Comparison of ENCODE assay signal across 9 cellular contexts in genomic region chr2:130155956-130156623, GRCh38. TPM values are rescaled to one million over a fixed set of nuclear protein-coding genes. Genes with fewer than 3 reads are reported as not detected.
DNase-seq lines count a peak whose midpoint lies in the region; ATAC-seq and TF ChIP-seq lines count a peak whose summit lies in the region.
"Not testable (repeated sequence)": the region's sequence is repeated elsewhere in the genome, so short reads cannot be mapped to it uniquely, and the experiment has no call there.
"Had no signal": no experiment of that assay in that cellular context is flagged by ENCODE, and none has a peak within 500 bp of the region (broad histone marks: within the 10 kb centered on the region; RNA-seq: fewer than 3 reads in every experiment).

No MANE protein-coding gene starts in this region.

- H4K91ac ChIP-seq in neuronal stem cell (ENCODE audit: low read depth, low read length, poor library complexity): not testable (repeated sequence)

- not testable (repeated sequence) for H3K9me3 ChIP-seq in T-helper 17 cell (ENCODE audit: control insufficient read depth, low read length, poor library complexity, severe bottlenecking); right cardiac atrium (ENCODE audit: control insufficient read depth, low read length); neuronal stem cell (replicated peaks in 1 of 2; ENCODE audit: control insufficient read depth in 2 of 2, insufficient read depth in 1 of 2, low read depth in 1 of 2, low read length in 2 of 2)

- in situ Hi-C loops in KBM-7 (cut with MboI; ENCODE audit: low pct_unique_long_range_greater_than_20kb, low sequenced_read_pairs): loop anchor here (25.0 kb wide), 1 partner anchor 181 kb away; the partner anchor contains the start of gene IMP4

- not testable (repeated sequence) for H3K27me3 ChIP-seq in right cardiac atrium (ENCODE audit: control insufficient read depth, insufficient read depth); neuronal stem cell (ENCODE audit: control insufficient read depth in 3 of 3, insufficient read depth in 3 of 3, low read depth in 1 of 3, low read length in 3 of 3)

- DNase-seq in ELR (ENCODE audit: low read depth) (peak; percentile 60), KBM-7 (peak; percentile 38), NCI-H446 treated with DMSO at 0.1 percent for 48 hours (lab: John Stamatoyannopoulos, UW) (peak; percentile 6), choroid plexus epithelial cell (ENCODE audit: low read depth) (peak; percentile 71), right cardiac atrium (peak; percentile 41 to 85 (median 81)), neuronal stem cell (ENCODE audit: low spot score) (peak; percentile 21)
- DNase-seq in T-helper 17 cell: not testable (repeated sequence)

- H3K14ac ChIP-seq in neuronal stem cell (ENCODE audit: low read length): not testable (repeated sequence)

- H3K36me3 ChIP-seq in neuronal stem cell (replicated peaks in 1 of 2; ENCODE audit: control insufficient read depth in 2 of 2, insufficient read depth in 2 of 2, low read length in 2 of 2): peaks cover 12 to 70% of the 10 kb centered on the region in 2 donors

- intact Hi-C loops in right cardiac atrium (cut with DNase I): loop anchor here in 2 of 4 donors (5.0 kb wide), 1 partner anchor 176 kb away; no protein-coding TSS in a partner anchor

- not testable (repeated sequence) for H4K8ac ChIP-seq in neuronal stem cell (ENCODE audit: low read depth, low read length)

- H3K9ac ChIP-seq in neuronal stem cell (ENCODE audit: low read depth, low read length, poor library complexity): not testable (repeated sequence)

- H2BK120ac ChIP-seq in neuronal stem cell (ENCODE audit: low read depth, low read length): not testable (repeated sequence)

- H3K4me1 Mint-ChIP-seq in T-helper 17 cell: not testable (repeated sequence)

- H2BK15ac ChIP-seq in neuronal stem cell (ENCODE audit: low read length): not testable (repeated sequence)

- not testable (repeated sequence) for H3K36me3 Mint-ChIP-seq in T-helper 17 cell (ENCODE audit: low read depth)

- H3K4me2 ChIP-seq in neuronal stem cell (ENCODE audit: insufficient read depth, low read length, poor library complexity, severe bottlenecking): not testable (repeated sequence)

- H3K18ac ChIP-seq in neuronal stem cell (ENCODE audit: low read length): not testable (repeated sequence)

- not testable (repeated sequence) for H2AK5ac ChIP-seq in neuronal stem cell (ENCODE audit: low read depth, low read length)

- 51% methylated on average over 16 of the region's 16 CpGs for WGBS in right cardiac atrium
- no CpG with 5 or more reads among the region's 16 CpGs for WGBS in neuronal stem cell (ENCODE audit: extremely low coverage in 2 of 2, insufficient read length in 2 of 2, insufficient replicate concordance in 1 of 2), 2 donors

- H3K79me1 ChIP-seq in neuronal stem cell (ENCODE audit: low read depth, low read length): not testable (repeated sequence)

- H3K4me1 ChIP-seq in right cardiac atrium (ENCODE audit: control insufficient read depth, insufficient read depth, low read length); neuronal stem cell (ENCODE audit: control insufficient read depth in 2 of 2, insufficient read depth in 1 of 2, low read depth in 1 of 2, low read length in 2 of 2): not testable (repeated sequence)

- not testable (repeated sequence) for H2AFZ ChIP-seq in neuronal stem cell (ENCODE audit: low read length)

- peak; percentile 61 for TF ChIP-seq CTCF in 22Rv1 (IDR thresholded peaks at IDR 0.05)
- peak; percentile 68 for TF ChIP-seq CTCF in choroid plexus epithelial cell (conservative IDR thresholded peaks at IDR 0.05; ENCODE audit: low read depth, low read length)

- not testable (repeated sequence) for H3K27me3 Mint-ChIP-seq in T-helper 17 cell

- H2BK5ac ChIP-seq in neuronal stem cell (ENCODE audit: low read length): not testable (repeated sequence)

- H3K4ac ChIP-seq in neuronal stem cell (ENCODE audit: low read length): not testable (repeated sequence)

- not testable (repeated sequence) for H3K23ac ChIP-seq in neuronal stem cell (ENCODE audit: low read depth, low read length, poor library complexity)

- H3K4me3 ChIP-seq in choroid plexus epithelial cell (ENCODE audit: low read depth, low read length); right cardiac atrium (ENCODE audit: low read length); neuronal stem cell (ENCODE audit: low read length in 2 of 2): not testable (repeated sequence)

- ATAC-seq in T-helper 17 cell: peak; percentile 13
- peak; percentile 39 to 53 for ATAC-seq in right cardiac atrium

- H3K27ac Mint-ChIP-seq in T-helper 17 cell: peak overlapping the region; percentile 4

- H3K4me3 Mint-ChIP-seq in T-helper 17 cell: not testable (repeated sequence)

- peak overlapping the region; percentile 58 for H2BK12ac ChIP-seq in neuronal stem cell (ENCODE audit: low read length)

- not testable (repeated sequence) for H3K27ac ChIP-seq in 22Rv1; right cardiac atrium (ENCODE audit: low read length); neuronal stem cell (replicated peaks; ENCODE audit: low read length)

RNA-seq across cellular contexts. Expression of gene CCDC74B, which starts 11.2 kb away (rescaled TPM):
- under 1 TPM; 0.21 to 0.99 TPM for total RNA-seq in T-helper 17 cell
- 1 to 10 TPM in 2 of 4 donors, under 1 TPM in 2; 0.72 to 2.2 (median 1.1) TPM for total RNA-seq in right cardiac atrium
- polyA plus RNA-seq in right cardiac atrium: 1.9 TPM
- polyA plus RNA-seq in neuronal stem cell (2013, experiment 1 of 2): 18.9 TPM
- 17.9 TPM for polyA plus RNA-seq in neuronal stem cell (2013, experiment 2 of 2)

RNA-seq across cellular contexts. Expression of gene SMPD4, which starts 25.3 kb away (rescaled TPM):
- total RNA-seq in T-helper 17 cell (10 to 100 TPM; 67.6 to 83.3 TPM), right cardiac atrium (10 to 100 TPM; 22.3 to 24.8 (median 24.2) TPM)
- 19.9 TPM for polyA plus RNA-seq in right cardiac atrium
- polyA plus RNA-seq in neuronal stem cell (2013, experiment 1 of 2): 38.8 TPM
- polyA plus RNA-seq in neuronal stem cell (2013, experiment 2 of 2): 36.9 TPM

RNA-seq across cellular contexts. Expression of gene MZT2B, which starts 26.0 kb away (rescaled TPM):
- total RNA-seq in T-helper 17 cell (100 to 1,000 TPM; 193 to 211 TPM), right cardiac atrium (100 to 1,000 TPM; 222 to 339 (median 260) TPM)
- polyA plus RNA-seq in right cardiac atrium: 287 TPM
- 325 TPM for polyA plus RNA-seq in neuronal stem cell (2013, experiment 1 of 2)
- polyA plus RNA-seq in neuronal stem cell (2013, experiment 2 of 2): 326 TPM

RNA-seq across cellular contexts. Expression of gene POTEF, which starts 27.1 kb away (rescaled TPM):
- total RNA-seq in T-helper 17 cell (not detected), right cardiac atrium (under 1 TPM in 3 of 4 donors, not detected in 1; 0.08 to 0.23 (median 0.15) TPM)
- 0.05 TPM for polyA plus RNA-seq in right cardiac atrium
- 0.03 TPM for polyA plus RNA-seq in neuronal stem cell (2013, experiment 1 of 2)
- 0.10 TPM for polyA plus RNA-seq in neuronal stem cell (2013, experiment 2 of 2)

RNA-seq across cellular contexts. Expression of gene TUBA3E, which starts 42.1 kb away (rescaled TPM):
- total RNA-seq in T-helper 17 cell: not detected
- total RNA-seq in right cardiac atrium: 10 to 100 TPM in 2 of 4 donors, 1 to 10 TPM in 2; 2.8 to 17.2 (median 9.4) TPM
- polyA plus RNA-seq in right cardiac atrium: 28.8 TPM
- polyA plus RNA-seq in neuronal stem cell (2013, experiment 1 of 2): not detected
- polyA plus RNA-seq in neuronal stem cell (2013, experiment 2 of 2): not detected
- total RNA-seq: mesothelial cell of epicardium had no signal
